Comparison of ENCODE assay signal across 8 cellular contexts in genomic region chr15:90387534-90388461, GRCh38. TPM values are rescaled to one million over a fixed set of nuclear protein-coding genes. Genes with fewer than 3 reads are reported as not detected.
A peak's percentile ranks its signal among the peaks of the same experiment; 100 is the strongest.
DNase-seq lines count a peak whose midpoint lies in the region; ATAC-seq and TF ChIP-seq lines count a peak whose summit lies in the region.

A gene with protein sequence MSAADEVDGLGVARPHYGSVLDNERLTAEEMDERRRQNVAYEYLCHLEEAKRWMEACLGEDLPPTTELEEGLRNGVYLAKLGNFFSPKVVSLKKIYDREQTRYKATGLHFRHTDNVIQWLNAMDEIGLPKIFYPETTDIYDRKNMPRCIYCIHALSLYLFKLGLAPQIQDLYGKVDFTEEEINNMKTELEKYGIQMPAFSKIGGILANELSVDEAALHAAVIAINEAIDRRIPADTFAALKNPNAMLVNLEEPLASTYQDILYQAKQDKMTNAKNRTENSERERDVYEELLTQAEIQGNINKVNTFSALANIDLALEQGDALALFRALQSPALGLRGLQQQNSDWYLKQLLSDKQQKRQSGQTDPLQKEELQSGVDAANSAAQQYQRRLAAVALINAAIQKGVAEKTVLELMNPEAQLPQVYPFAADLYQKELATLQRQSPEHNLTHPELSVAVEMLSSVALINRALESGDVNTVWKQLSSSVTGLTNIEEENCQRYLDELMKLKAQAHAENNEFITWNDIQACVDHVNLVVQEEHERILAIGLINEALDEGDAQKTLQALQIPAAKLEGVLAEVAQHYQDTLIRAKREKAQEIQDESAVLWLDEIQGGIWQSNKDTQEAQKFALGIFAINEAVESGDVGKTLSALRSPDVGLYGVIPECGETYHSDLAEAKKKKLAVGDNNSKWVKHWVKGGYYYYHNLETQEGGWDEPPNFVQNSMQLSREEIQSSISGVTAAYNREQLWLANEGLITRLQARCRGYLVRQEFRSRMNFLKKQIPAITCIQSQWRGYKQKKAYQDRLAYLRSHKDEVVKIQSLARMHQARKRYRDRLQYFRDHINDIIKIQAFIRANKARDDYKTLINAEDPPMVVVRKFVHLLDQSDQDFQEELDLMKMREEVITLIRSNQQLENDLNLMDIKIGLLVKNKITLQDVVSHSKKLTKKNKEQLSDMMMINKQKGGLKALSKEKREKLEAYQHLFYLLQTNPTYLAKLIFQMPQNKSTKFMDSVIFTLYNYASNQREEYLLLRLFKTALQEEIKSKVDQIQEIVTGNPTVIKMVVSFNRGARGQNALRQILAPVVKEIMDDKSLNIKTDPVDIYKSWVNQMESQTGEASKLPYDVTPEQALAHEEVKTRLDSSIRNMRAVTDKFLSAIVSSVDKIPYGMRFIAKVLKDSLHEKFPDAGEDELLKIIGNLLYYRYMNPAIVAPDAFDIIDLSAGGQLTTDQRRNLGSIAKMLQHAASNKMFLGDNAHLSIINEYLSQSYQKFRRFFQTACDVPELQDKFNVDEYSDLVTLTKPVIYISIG (N-terminal part only) (plus strand): TSS chr15:90388242. CDS start chr15:90388342, 100 bp downstream.

- CTCF ChIA-PET in CD8-positive, alpha-beta T cell (lab: Charles Lee): interaction anchor here (1.1 to 2.1 kb wide), 3 partner anchors 25 to 27 kb away, joined by 3 to 7 read pairs (median 5); no protein-coding TSS in a partner anchor

- H3K27me3 Mint-ChIP-seq in CD8-positive, alpha-beta T cell (ENCODE audit: low read depth): no peaks in the 10 kb centered on the region
- no peaks in the 10 kb centered on the region for H3K27me3 Mint-ChIP-seq in memory B cell

- POLR2A ChIA-PET in CD8-positive, alpha-beta T cell (lab: Charles Lee): interaction anchor here (0.6 to 2.2 kb wide), 13 partner anchors 8 to 546 kb away, joined by 3 to 28 read pairs (median 4); partner anchors contain the start of genes CIB1 and GDPGP1

- H3K27ac ChIP-seq in CD8-positive, alpha-beta T cell (ENCODE audit: low read depth, low read length): peak within 1 kb of the TSS; percentile 86
- H3K27ac ChIP-seq in effector memory CD4-positive, alpha-beta T cell (ENCODE audit: insufficient read depth, low read length, poor library complexity, severe bottlenecking): peak within 1 kb of the TSS; percentile 84

- H3K36me3 Mint-ChIP-seq in CD8-positive, alpha-beta T cell: peaks cover 29% of the 10 kb centered on the region
- peaks cover 15% of the 10 kb centered on the region for H3K36me3 Mint-ChIP-seq in memory B cell

- peak within 1 kb of the TSS; percentile 90 for H3K4me3 Mint-ChIP-seq in CD8-positive, alpha-beta T cell
- H3K4me3 Mint-ChIP-seq in memory B cell: peak within 1 kb of the TSS; percentile 93

- peak within 1 kb of the TSS; percentile 96 for H3K27ac Mint-ChIP-seq in CD8-positive, alpha-beta T cell
- H3K27ac Mint-ChIP-seq in memory B cell: peak within 1 kb of the TSS; percentile 92

- H3K36me3 ChIP-seq in CD8-positive, alpha-beta T cell (ENCODE audit: insufficient read depth, low read length): peaks cover 8% of the 10 kb centered on the region
- peaks cover 4% of the 10 kb centered on the region for H3K36me3 ChIP-seq in effector memory CD4-positive, alpha-beta T cell (ENCODE audit: control insufficient read depth, insufficient read depth, low read length)

- H3K9me3 Mint-ChIP-seq in CD8-positive, alpha-beta T cell: no peaks in the 10 kb centered on the region
- H3K9me3 Mint-ChIP-seq in memory B cell: no peaks in the 10 kb centered on the region

- H3K4me3 ChIP-seq in CD8-positive, alpha-beta T cell (ENCODE audit: low read depth, low read length): peak within 1 kb of the TSS; percentile 90
- H3K4me3 ChIP-seq in effector memory CD4-positive, alpha-beta T cell (ENCODE audit: insufficient read depth, low read depth, low read length, poor library complexity, severe bottlenecking): peak within 1 kb of the TSS; percentile 88

- peak; percentile 92 to 97 (median 95) for DNase-seq in CD8-positive, alpha-beta T cell
- DNase-seq in HS-27A (ENCODE audit: low read depth) (peak; percentile 91), NK-92 (lab: John Stamatoyannopoulos, UW; ENCODE audit: unreplicated experiment) (peak; percentile 68), memory B cell (ENCODE audit: low spot score in 2 of 2) (peak; percentile 86 to 95)
- peak; percentile 98 for DNase-seq in activated CD8-positive, alpha-beta memory T cell treated with anti-CD3 and anti-CD28 coated beads for 24 hours
- DNase-seq in effector memory CD4-positive, alpha-beta T cell: peak; percentile 93 to 94 (median 94)
- peak; percentile 93 for DNase-seq in stimulated activated CD8-positive, alpha-beta memory T cell treated with anti-CD3 and anti-CD28 coated beads, Interleukin-12 subunit alpha, Interleukin-12 subunit beta, amount 100 ng/mL, for 24 hours (ENCODE audit: extremely low read depth)

- no peaks in the 10 kb centered on the region for H3K9me3 ChIP-seq in CD8-positive, alpha-beta T cell (ENCODE audit: low read length)
- H3K9me3 ChIP-seq in effector memory CD4-positive, alpha-beta T cell (ENCODE audit: control insufficient read depth, low read length): no peaks in the 10 kb centered on the region

- ATAC-seq in CD8-positive, alpha-beta T cell: peak; percentile 91
- ATAC-seq in GM19467 (IDR thresholded peaks at IDR 0.05; ENCODE audit: unreplicated experiment) (peak; percentile 85), memory B cell (ENCODE audit: low read depth) (peak; percentile 83)

- no peaks in the 10 kb centered on the region for H3K27me3 ChIP-seq in CD8-positive, alpha-beta T cell (ENCODE audit: insufficient read depth, low read length)
- H3K27me3 ChIP-seq in effector memory CD4-positive, alpha-beta T cell (replicated peaks; ENCODE audit: control insufficient read depth, insufficient read depth, low read length, poor library complexity, severe bottlenecking): no peaks in the 10 kb centered on the region

- intact Hi-C loops in CD8-positive, alpha-beta T cell (cut with DNase I, micrococcal nuclease): loop anchor here (1.0 to 10.0 kb wide), 10 partner anchors 10 to 547 kb away; partner anchors contain the start of genes CIB1 (in 2 of the 2), GDPGP1 (in 2 of the 2), ZNF774 (in 2 of the 2) and BLM (in 1 of the 2)

- peaks cover 45% of the 10 kb centered on the region for H3K4me1 Mint-ChIP-seq in CD8-positive, alpha-beta T cell (ENCODE audit: low read depth)
- peaks cover 35% of the 10 kb centered on the region for H3K4me1 Mint-ChIP-seq in memory B cell

- H3K4me1 ChIP-seq in CD8-positive, alpha-beta T cell (ENCODE audit: insufficient read depth, low read length): peaks cover 44% of the 10 kb centered on the region
- H3K4me1 ChIP-seq in effector memory CD4-positive, alpha-beta T cell (ENCODE audit: control insufficient read depth, insufficient read depth, low read length, poor library complexity, severe bottlenecking): peaks cover 16% of the 10 kb centered on the region

- TF ChIP-seq CTCF in CD8-positive, alpha-beta T cell (IDR thresholded peaks at IDR 0.05): no peak

RNA-seq across cellular contexts. Expression of the gene that starts here (rescaled TPM):
- total RNA-seq in CD8-positive, alpha-beta T cell: 10 to 100 TPM; 57.4 to 69.5 TPM

Comparison
In these comparisons a context has a peak if more than half of its experiments do, and no peak if none do; other contexts are left out.
1. Peak in every context shown above with its lines: DNase-seq, ATAC-seq, H3K4me3 ChIP-seq and H3K27ac ChIP-seq.